In the genomic region with DNA sequence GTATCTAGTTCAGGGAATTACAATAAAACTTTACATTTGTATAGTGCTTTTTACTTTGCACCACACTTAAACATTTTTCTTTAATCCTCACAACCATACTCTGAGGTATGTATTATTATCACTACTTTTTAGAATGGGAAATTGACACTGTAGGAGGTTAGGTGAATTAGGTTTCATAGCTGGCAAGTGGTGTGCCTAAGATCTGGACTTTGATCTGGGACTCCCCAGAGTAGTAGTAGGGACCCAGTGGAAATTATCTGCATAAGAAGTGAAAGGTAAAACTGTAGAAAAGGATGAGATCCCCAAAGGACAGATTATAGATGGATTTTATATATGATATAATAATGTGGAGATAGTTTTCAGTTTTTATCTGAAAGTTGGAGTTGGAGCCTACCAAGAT, we compare ENCODE assay signal across 21 cellular contexts.
"Had no signal": no experiment of that assay in that cellular context is flagged by ENCODE, and none has a peak within 500 bp of the region (broad histone marks: within the 10 kb centered on the region; RNA-seq: fewer than 3 reads in every experiment).

No MANE protein-coding gene starts in this region.

- H3K4me1 ChIP-seq: SJCRH30 had no signal

- H3K4me2 ChIP-seq: KMS-11 had no signal

- H3K9ac ChIP-seq: KMS-11 had no signal

- ATAC-seq: SK-N-SH treated with all-trans-retinoic acid at 6 μM for 48 hours had no signal

- H3K27me3 ChIP-seq: SJCRH30 had no signal

- H3K9me3 ChIP-seq: SJCRH30 had no signal

- DNase-seq: Kasumi-1, MM.1S, NCI-H1092 treated with DMSO at 0.1 percent for 48 hours, NCI-H1436, NCI-H187, NCI-H2029, NCI-H2081 treated with DMSO at 0.1 percent for 48 hours, NCI-H2171, NCI-H226, NCI-H446, NCI-H510A, NCI-H524 treated with DMSO at 0.1 percent for 48 hours, NCI-H69, NCI-H774, RPMI8226, SHP77 treated with DMSO at 0.1 percent for 48 hours, SJCRH30 had no signal

- H3K4me3 ChIP-seq: K562, SJCRH30 had no signal

- H3K27ac ChIP-seq: KMS-11, SJCRH30 had no signal

- FAIRE-seq: K562, RCC 7860 had no signal
